ENCODE assay signal across 20 cellular contexts in genomic region chr10:126434235-126434634, GRCh38. TPM values are rescaled to one million over a fixed set of nuclear protein-coding genes. Genes with fewer than 3 reads are reported as not detected.
A peak's percentile ranks its signal among the peaks of the same experiment; 100 is the strongest.
DNase-seq lines count a peak whose midpoint lies in the region; ATAC-seq and TF ChIP-seq lines count a peak whose summit lies in the region.
"Had no signal": no experiment of that assay in that cellular context is flagged by ENCODE, and none has a peak within 500 bp of the region (broad histone marks: within the 10 kb centered on the region; RNA-seq: fewer than 3 reads in every experiment).

No MANE protein-coding gene starts in this region.

- H2BK15ac ChIP-seq in mesendoderm (replicated peaks; ENCODE audit: low read depth), result no peak overlapping the region

- H3K4me1 ChIP-seq in PC-3 (ENCODE audit: insufficient read depth, low read length), result peaks cover 16% of the 10 kb centered on the region
- H3K4me1 ChIP-seq in endodermal cell (ENCODE audit: control insufficient read depth, insufficient read depth, low read length), result peaks cover 11% of the 10 kb centered on the region
- peaks cover 3% of the 10 kb centered on the region for H3K4me1 ChIP-seq in mesendoderm (ENCODE audit: control insufficient read depth, low read depth, low read length)
- H3K4me1 ChIP-seq: Caco-2 had no signal

- H2AK5ac ChIP-seq in mesendoderm (ENCODE audit: low read length), result no peak overlapping the region

- no peaks in the 10 kb centered on the region for H3K36me3 Mint-ChIP-seq in endodermal cell (ENCODE audit: low read depth)
- no peaks in the 10 kb centered on the region for H3K36me3 Mint-ChIP-seq in stimulated activated memory B cell treated with anti-CD40 and anti-IgM and Interleukin-4, amounts not matched to agents 10 μg/mL and 1 μg/mL and 100 μg/mL, for 72 hours
- H3K36me3 Mint-ChIP-seq: CD8-positive, alpha-beta T cell had no signal

- H3K27ac Mint-ChIP-seq in endodermal cell, result peak overlapping the region; percentile 3
- no peak overlapping the region for H3K27ac Mint-ChIP-seq in stimulated activated memory B cell treated with anti-CD40 and anti-IgM and Interleukin-4, amounts not matched to agents 10 μg/mL and 1 μg/mL and 100 μg/mL, for 72 hours
- H3K27ac Mint-ChIP-seq: B cell; CD4-positive, alpha-beta T cell; CD8-positive, alpha-beta T cell had no signal

- no peak overlapping the region for H3K18ac ChIP-seq in mesendoderm (ENCODE audit: low read length)

- H3K9ac ChIP-seq in PC-3 (ENCODE audit: low read length) (no peak overlapping the region), endodermal cell (ENCODE audit: extremely low read depth, low read length, poor library complexity, severe bottlenecking) (no peak overlapping the region), mesendoderm (ENCODE audit: low read length) (no peak overlapping the region)
- H3K9ac ChIP-seq: BLaER1 treated with 17β-estradiol and CSF1 and Interleukin-3, amounts not matched to agents 10 nM and 100 nM had no signal

- H3K4me2 ChIP-seq in PC-3 (ENCODE audit: low read length) (no peak overlapping the region), mesendoderm (ENCODE audit: low read length) (no peak overlapping the region)
- H3K4me2 ChIP-seq: A549; BLaER1 treated with 17β-estradiol and CSF1 and Interleukin-3, amounts not matched to agents 10 nM and 100 nM had no signal

- H4K20me1 ChIP-seq in PC-3 (ENCODE audit: low read length), result no peaks in the 10 kb centered on the region
- H4K20me1 ChIP-seq: BLaER1 treated with 17β-estradiol and CSF1 and Interleukin-3, amounts not matched to agents 10 nM and 100 nM had no signal

- no peaks in the 10 kb centered on the region for H3K27me3 ChIP-seq in PC-3 (ENCODE audit: low read length)
- peaks cover 11% of the 10 kb centered on the region for H3K27me3 ChIP-seq in endodermal cell (ENCODE audit: control insufficient read depth, insufficient read depth, low read length, poor library complexity, severe bottlenecking)
- H3K27me3 ChIP-seq in mesendoderm (ENCODE audit: insufficient read depth, low read length, poor library complexity), result no peaks in the 10 kb centered on the region
- H3K27me3 ChIP-seq: BLaER1 treated with 17β-estradiol and CSF1 and Interleukin-3, amounts not matched to agents 10 nM and 100 nM had no signal

- peak overlapping the region; percentile 72 for H3K27ac ChIP-seq in PC-3 (ENCODE audit: low read length)
- no peak overlapping the region for H3K27ac ChIP-seq in endodermal cell (ENCODE audit: low read depth, low read length)
- no peak overlapping the region for H3K27ac ChIP-seq in mesendoderm (ENCODE audit: low read depth, low read length)
- H3K27ac ChIP-seq: 22Rv1; BLaER1 treated with 17β-estradiol and CSF1 and Interleukin-3, amounts not matched to agents 10 nM and 100 nM; C4-2B had no signal

- BruUV-seq in PC-3 (replicated peaks; lab: Mats Ljungman, UMichigan), result no TSS peak

- H3K9me2 ChIP-seq in PC-3 (replicated peaks; ENCODE audit: low read length), result no peaks in the 10 kb centered on the region

- no peak overlapping the region for H4K5ac ChIP-seq in mesendoderm (ENCODE audit: low read length)

- 41 to 78% methylated on average over 5 of the region's 5 CpGs for WGBS in endodermal cell (ENCODE audit: insufficient coverage in 1 of 2, insufficient read length in 1 of 2), 2 experiments
- WGBS in mesendoderm (ENCODE audit: extremely low coverage, insufficient coverage, low lambda C conversion rate), result no CpG with 5 or more reads among the region's 5 CpGs

- H3K4ac ChIP-seq in mesendoderm (ENCODE audit: low read depth, low read length), result no peak overlapping the region

- no peak overlapping the region for H3K4me3 Mint-ChIP-seq in endodermal cell
- H3K4me3 Mint-ChIP-seq in stimulated activated memory B cell treated with anti-CD40 and anti-IgM and Interleukin-4, amounts not matched to agents 10 μg/mL and 1 μg/mL and 100 μg/mL, for 72 hours, result no peak overlapping the region
- H3K4me3 Mint-ChIP-seq: B cell; CD4-positive, alpha-beta T cell; CD8-positive, alpha-beta T cell had no signal

- peaks cover 18% of the 10 kb centered on the region for H3K4me1 Mint-ChIP-seq in endodermal cell
- H3K4me1 Mint-ChIP-seq in stimulated activated memory B cell treated with anti-CD40 and anti-IgM and Interleukin-4, amounts not matched to agents 10 μg/mL and 1 μg/mL and 100 μg/mL, for 72 hours, result no peaks in the 10 kb centered on the region
- H3K4me1 Mint-ChIP-seq: B cell had no signal

- no peak for TF ChIP-seq CTCF in PC-3 (conservative IDR thresholded peaks at IDR 0.05; ENCODE audit: low read depth, low read length)
- no peak for TF ChIP-seq CTCF in endodermal cell (conservative IDR thresholded peaks at IDR 0.05)
- TF ChIP-seq CTCF in GM20000 (IDR thresholded peaks at IDR 0.05; ENCODE audit: extremely low read depth, missing control alignments), result no peak

- H3K36me3 ChIP-seq in PC-3 (ENCODE audit: low read depth, low read length), result no peaks in the 10 kb centered on the region
- no peaks in the 10 kb centered on the region for H3K36me3 ChIP-seq in endodermal cell (ENCODE audit: control insufficient read depth, insufficient read depth, low read length)
- H3K36me3 ChIP-seq in mesendoderm (ENCODE audit: control insufficient read depth, insufficient read depth, low read length), result no peaks in the 10 kb centered on the region
- H3K36me3 ChIP-seq: BLaER1 treated with 17β-estradiol and CSF1 and Interleukin-3, amounts not matched to agents 10 nM and 100 nM had no signal

- H3K79me1 ChIP-seq in mesendoderm (ENCODE audit: low read length), result no peaks in the 10 kb centered on the region

- H2AFZ ChIP-seq in PC-3 (ENCODE audit: low read length), result no peak overlapping the region

- H3K79me2 ChIP-seq in PC-3 (ENCODE audit: low read length), result no peaks in the 10 kb centered on the region
- H3K79me2 ChIP-seq in mesendoderm (ENCODE audit: control insufficient read depth, insufficient read depth, low read length), result no peaks in the 10 kb centered on the region

- intact Hi-C loops in PC-3 (cut with micrococcal nuclease), result no loop called here

- no peak for ATAC-seq in PC-3
- no peak for ATAC-seq in stimulated activated memory B cell treated with anti-CD40 and anti-IgM and Interleukin-4, amounts not matched to agents 10 μg/mL and 1 μg/mL and 100 μg/mL, for 72 hours
- ATAC-seq: A549; CD8-positive, alpha-beta T cell; GM12878 had no signal

- no peaks in the 10 kb centered on the region for H3F3A ChIP-seq in PC-3 (ENCODE audit: low read length, unreplicated experiment)

- DNase-seq in DMS53 (lab: John Stamatoyannopoulos, UW) (peak; percentile 16), DMS53 treated with DMSO at 0.1 percent for 48 hours (lab: John Stamatoyannopoulos, UW; ENCODE audit: unreplicated experiment) (no peak), PC-3 (no peak), endodermal cell (no peak), mesendoderm (peak; percentile 85), GM20000 (ENCODE audit: low spot score) (no peak), GOT3 (lab: John Stamatoyannopoulos, UW) (no peak)
- DNase-seq: AML-193; Caco-2; Calu3; CD4-positive, alpha-beta T cell; CD8-positive, alpha-beta T cell; DMS79 treated with DMSO at 0.1 percent for 48 hours had no signal

- no peak overlapping the region for H3K23ac ChIP-seq in mesendoderm (ENCODE audit: low read length)

- CTCF ChIA-PET in PC-3 (lab: Charles Lee), result no interaction called here

- H3K4me3 ChIP-seq in PC-3 (ENCODE audit: low read length) (no peak overlapping the region), endodermal cell (ENCODE audit: low read length) (peak overlapping the region; percentile 48), mesendoderm (ENCODE audit: low read length) (no peak overlapping the region)
- H3K4me3 ChIP-seq: A549; BLaER1 treated with 17β-estradiol and CSF1 and Interleukin-3, amounts not matched to agents 10 nM and 100 nM; GM12878 had no signal

- no peak overlapping the region for H2BK5ac ChIP-seq in mesendoderm (ENCODE audit: low read length)

- no peak overlapping the region for H3K56ac ChIP-seq in mesendoderm (ENCODE audit: low read length)

- H4K8ac ChIP-seq in mesendoderm (ENCODE audit: low read depth, low read length), result no peak overlapping the region

- no peak overlapping the region for H2BK120ac ChIP-seq in mesendoderm (ENCODE audit: low read depth, low read length)

- POLR2A ChIA-PET in PC-3 (lab: Charles Lee; ENCODE audit: unreplicated experiment), result no interaction called here

- no peaks in the 10 kb centered on the region for H3K9me3 ChIP-seq in PC-3 (ENCODE audit: low read length)
- no peaks in the 10 kb centered on the region for H3K9me3 ChIP-seq in endodermal cell (ENCODE audit: control insufficient read depth, low read length)
- H3K9me3 ChIP-seq: A549, Caco-2 had no signal

- peaks cover 8% of the 10 kb centered on the region for H3K27me3 Mint-ChIP-seq in endodermal cell (ENCODE audit: insufficient read depth)
- H3K27me3 Mint-ChIP-seq in stimulated activated memory B cell treated with anti-CD40 and anti-IgM and Interleukin-4, amounts not matched to agents 10 μg/mL and 1 μg/mL and 100 μg/mL, for 72 hours, result peaks cover 4% of the 10 kb centered on the region

- H3K9me3 Mint-ChIP-seq in endodermal cell, result no peaks in the 10 kb centered on the region
- H3K9me3 Mint-ChIP-seq in stimulated activated memory B cell treated with anti-CD40 and anti-IgM and Interleukin-4, amounts not matched to agents 10 μg/mL and 1 μg/mL and 100 μg/mL, for 72 hours, result no peaks in the 10 kb centered on the region
- H3K9me3 Mint-ChIP-seq: CD4-positive, alpha-beta T cell had no signal

RNA-seq across cellular contexts. Expression of gene ADAM12, which starts 46.0 kb away (rescaled TPM):
- total RNA-seq in PC-3 (2014; rRNA removed), result 3.4 and 9.4 TPM in 2 replicates
- under 1 TPM in 1 of 2 donors, not detected in 1; 0.46 TPM for total RNA-seq in endodermal cell
- polyA plus RNA-seq in endodermal cell (2013, experiment 1 of 2), result 4.6 TPM
- polyA plus RNA-seq in endodermal cell (2013, experiment 2 of 2), result 5.9 TPM
- polyA plus RNA-seq in mesendoderm (2013, experiment 1 of 2), result 0.10 TPM
- polyA plus RNA-seq in mesendoderm (2013, experiment 2 of 2), result 0.14 TPM
- total RNA-seq: Caco-2, Calu3 had no signal

Comparison
In these comparisons a context has a peak if more than half of its experiments do, and no peak if none do; other contexts are left out.
1. DNase-seq: peak in DMS53 (single experiment) and mesendoderm (single experiment); none in DMS53 treated with DMSO at 0.1 percent for 48 hours (single experiment), PC-3 (single experiment), endodermal cell (single experiment), GM20000 (single experiment) and GOT3 (single experiment).